In genomic region chr3:120892921-120893320, GRCh38 we compare ENCODE assay signal across 32 cellular contexts. TPM values are rescaled to one million over a fixed set of nuclear protein-coding genes. Genes with fewer than 3 reads are reported as not detected.
"Had no signal": no experiment of that assay in that cellular context is flagged by ENCODE, and none has a peak within 500 bp of the region (broad histone marks: within the 10 kb centered on the region; RNA-seq: fewer than 3 reads in every experiment).

No MANE protein-coding gene starts in this region.

- H3K36me3 ChIP-seq: SJCRH30 had no signal

- H3K4me3 ChIP-seq: PC-9, SJCRH30, SK-N-MC had no signal

- ATAC-seq: Panc1, Right ventricle myocardium inferior, SK-N-SH treated with all-trans-retinoic acid at 6 μM for 48 hours, T-cell had no signal

- H3K27ac ChIP-seq: PC-9, RWPE1, SJCRH30, SK-N-MC had no signal

- DNase-seq: Kasumi-1, KG1, MM.1S, MV-4-11, NCI-H1092, NCI-H1105, NCI-H1417 treated with DMSO at 0.1 percent for 48 hours, NCI-H1436 treated with DMSO at 0.1 percent for 48 hours, NCI-H1694 treated with DMSO at 0.1 percent for 48 hours, NCI-H187 treated with DMSO at 0.1 percent for 48 hours, NCI-H2029, NCI-H2081, NCI-H2171 treated with DMSO at 0.1 percent for 48 hours, NCI-H226, NCI-H446 treated with DMSO at 0.1 percent for 48 hours, NCI-H510A, NCI-H524, NCI-H526, NCI-H774, PC-9, SHP77, SIG-M5, SJCRH30, T-cell had no signal

- H3K4me1 ChIP-seq: SJCRH30 had no signal

- FAIRE-seq: RCC 7860 had no signal

RNA-seq across cellular contexts. Expression of gene STXBP5L, which starts 15.1 kb away (rescaled TPM):
- total RNA-seq: MCF 10A, PC-9, Right ventricle myocardium inferior, RPMI7951, T-cell had no signal
